8 cellular contexts compared by ENCODE assay signal in the genomic region with DNA sequence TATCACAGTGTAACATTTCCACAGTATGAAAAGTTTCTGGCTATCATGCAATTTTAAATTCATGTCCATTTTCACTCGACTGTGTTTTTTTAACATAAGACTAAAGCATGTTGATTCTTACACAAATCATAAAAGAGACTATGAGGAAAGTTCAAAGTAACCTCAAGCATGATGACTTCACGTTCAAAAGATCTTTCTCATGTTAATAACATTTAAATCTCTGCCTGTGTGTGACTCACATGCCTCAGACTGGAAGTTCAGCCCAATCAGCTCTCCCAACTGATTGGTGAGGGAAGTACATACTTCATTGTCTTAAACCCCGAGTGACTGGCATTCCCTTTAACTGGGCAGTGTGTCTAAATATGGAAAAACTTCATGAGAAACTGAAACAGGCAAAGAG. TPM values are rescaled to one million over a fixed set of nuclear protein-coding genes. Genes with fewer than 3 reads are reported as not detected.
DNase-seq lines count a peak whose midpoint lies in the region; ATAC-seq and TF ChIP-seq lines count a peak whose summit lies in the region.

No MANE protein-coding gene starts in this region.

- H3K27ac ChIP-seq in mammary epithelial cell (ENCODE audit: insufficient read depth, low read depth, low read length), result peak overlapping the region; percentile 85
- peak overlapping the region; percentile 85 for H3K27ac ChIP-seq in mesodermal cell (ENCODE audit: low read depth, low read length, severe bottlenecking)

- H3K9ac ChIP-seq in mammary epithelial cell (ENCODE audit: insufficient read depth, low read length), result no peak overlapping the region

- H3K4me3 ChIP-seq in mammary epithelial cell (replicated peaks in 1 of 3; ENCODE audit: insufficient read depth in 1 of 3, low read depth in 2 of 3, low read length in 3 of 3), result no peak overlapping the region
- no peak overlapping the region for H3K4me3 ChIP-seq in mesodermal cell (ENCODE audit: extremely low read depth, insufficient read depth, low read length, poor library complexity, severe bottlenecking)

- 0% methylated on average over 3 of the region's 3 CpGs for WGBS in mammary epithelial cell (ENCODE audit: low coverage, missing lambda C conversion rate)
- 33% methylated on average over 1 of the region's 3 CpGs; no CpG with 5 or more reads in 1 of the 2 experiments for WGBS in mesodermal cell (ENCODE audit: insufficient coverage in 2 of 2), 2 experiments

- peaks cover 7% of the 10 kb centered on the region for H3K79me2 ChIP-seq in mammary epithelial cell (ENCODE audit: insufficient read depth, low read length)

- H3K27me3 ChIP-seq in mammary epithelial cell (ENCODE audit: insufficient read depth, low read length), result no peaks in the 10 kb centered on the region

- DNase-seq in AG08396 (ENCODE audit: low spot score), result peak; percentile 65
- DNase-seq in HT-29 (ENCODE audit: low spot score), result peak; percentile 82
- DNase-seq in mammary epithelial cell, result peak; percentile 92
- DNase-seq in natural killer cell, result no peak
- no peak for DNase-seq in left lobe of liver (ENCODE audit: low spot score)
- no peak for DNase-seq in NCI-H526 (lab: John Stamatoyannopoulos, UW)

- dilution Hi-C loops in mammary epithelial cell (cut with HindIII; ENCODE audit: low sequenced_read_pairs), result no loop called here

- intact Hi-C loops in mammary epithelial cell (cut with micrococcal nuclease) (loop anchor here (2.0 kb wide), 1 partner anchor 43 kb away; no protein-coding TSS in a partner anchor), natural killer cell (cut with micrococcal nuclease) (no loop called here)

- no peaks in the 10 kb centered on the region for H3K9me3 Mint-ChIP-seq in natural killer cell

- ATAC-seq in GM19463 (IDR thresholded peaks at IDR 0.05; ENCODE audit: unreplicated experiment) (no peak), natural killer cell (no peak), left lobe of liver (no peak)

- peaks cover 61% of the 10 kb centered on the region for H3K4me1 ChIP-seq in mammary epithelial cell (ENCODE audit: insufficient read depth, low read length)
- peaks cover 44% of the 10 kb centered on the region for H3K4me1 ChIP-seq in mesodermal cell (ENCODE audit: control insufficient read depth, insufficient read depth, low read length, poor library complexity, severe bottlenecking)

- peak overlapping the region; percentile 74 for H3K4me2 ChIP-seq in mammary epithelial cell (ENCODE audit: insufficient read depth, low read depth, low read length)

- no peak overlapping the region for H3K4me3 Mint-ChIP-seq in natural killer cell

- no peaks in the 10 kb centered on the region for H3K36me3 Mint-ChIP-seq in natural killer cell

- BruUV-seq in mammary epithelial cell (replicated peaks; lab: Mats Ljungman, UMichigan), result no TSS peak

- H4K20me1 ChIP-seq in mammary epithelial cell (ENCODE audit: insufficient read depth, low read length), result no peaks in the 10 kb centered on the region

- TF ChIP-seq CTCF in mammary epithelial cell (conservative IDR thresholded peaks at IDR 0.05 in 1 of 2, IDR thresholded peaks at IDR 0.05 in 1 of 2; ENCODE audit: extremely low read depth in 1 of 2, insufficient read depth in 1 of 2, low read depth in 1 of 2, low read length in 2 of 2) (no peak), natural killer cell (IDR thresholded peaks at IDR 0.05) (no peak)

- H3K9me3 ChIP-seq in mammary epithelial cell (replicated peaks; ENCODE audit: insufficient read depth, low read length), result no peaks in the 10 kb centered on the region
- H3K9me3 ChIP-seq in mesodermal cell (ENCODE audit: control insufficient read depth, low read length), result no peaks in the 10 kb centered on the region

- H2AFZ ChIP-seq in mammary epithelial cell (ENCODE audit: low read depth, low read length), result no peak overlapping the region

- H3K27me3 Mint-ChIP-seq in natural killer cell (ENCODE audit: low read depth in 2 of 2), result no peaks in the 10 kb centered on the region

- no peaks in the 10 kb centered on the region for H3K36me3 ChIP-seq in mammary epithelial cell (ENCODE audit: insufficient read depth, low read length)
- H3K36me3 ChIP-seq in mesodermal cell (ENCODE audit: control insufficient read depth, insufficient read depth, low read length), result no peaks in the 10 kb centered on the region

- H3K4me1 Mint-ChIP-seq in natural killer cell, result peaks cover 13 to 16% of the 10 kb centered on the region in 2 donors

- in situ Hi-C loops in mammary epithelial cell (cut with MboI; ENCODE audit: low sequenced_read_pairs in 2 of 2), result loop anchor here in 1 of 2 donors (5.0 to 10.0 kb wide), 2 partner anchors 33 to 389 kb away; no protein-coding TSS in a partner anchor

- CTCF ChIA-PET in mammary epithelial cell (lab: Charles Lee; ENCODE audit: low non-redundant PET), result interaction anchor here (0.5 kb wide), 1 partner anchor 213 kb away, joined by 3 read pairs; no protein-coding TSS in a partner anchor

- no peak overlapping the region for H3K27ac Mint-ChIP-seq in natural killer cell

RNA-seq across cellular contexts. Expression of gene ATXN1, which starts 37.4 kb away (rescaled TPM):
- 33.2 and 39.1 TPM in 2 replicates for total RNA-seq in HT-29 (2014; rRNA removed; shearing (Covaris generic))
- total RNA-seq in mammary epithelial cell (10 to 100 TPM; 18.5 to 34.3 TPM), natural killer cell (100 to 1,000 TPM in 1 of 3 donors, 10 to 100 TPM in 2; 90.4 to 120 (median 97.9) TPM), left lobe of liver (29.5 TPM)
- polyA plus RNA-seq in mammary epithelial cell, result 7.1 TPM
- polyA minus RNA-seq in mammary epithelial cell, result 11.3 TPM
- polyA plus RNA-seq in mesodermal cell (2013, experiment 1 of 2), result 8.0 TPM
- 7.1 TPM for polyA plus RNA-seq in mesodermal cell (2013, experiment 2 of 2)

Comparison
In these comparisons a context has a peak if more than half of its experiments do, and no peak if none do; other contexts are left out.
1. DNase-seq: peak in AG08396 (single experiment), HT-29 (single experiment) and mammary epithelial cell (single experiment); none in natural killer cell (single experiment), left lobe of liver (single experiment) and NCI-H526 (0 of 2).